Comparison of ENCODE assay signal across 1 cellular context in genomic region chr2:191748528-191749180, GRCh38.
TF ChIP-seq lines count a peak whose summit lies in the region.

No MANE protein-coding gene starts in this region.

TF ChIP-seq in IMR-90, 13 proteins besides CTCF, POLR2A, EP300 and RAD21 (continued from another document):
- TF ChIP-seq USF2 (IDR thresholded peaks at IDR 0.05; ENCODE audit: low read depth, low read length) (no peak), CEBPB (IDR thresholded peaks at IDR 0.05; ENCODE audit: low read depth, low read length) (no peak), MAZ (IDR thresholded peaks at IDR 0.05; ENCODE audit: borderline replicate concordance, low read depth, low read length) (no peak)
- TF ChIP-seq, protein P1, sequence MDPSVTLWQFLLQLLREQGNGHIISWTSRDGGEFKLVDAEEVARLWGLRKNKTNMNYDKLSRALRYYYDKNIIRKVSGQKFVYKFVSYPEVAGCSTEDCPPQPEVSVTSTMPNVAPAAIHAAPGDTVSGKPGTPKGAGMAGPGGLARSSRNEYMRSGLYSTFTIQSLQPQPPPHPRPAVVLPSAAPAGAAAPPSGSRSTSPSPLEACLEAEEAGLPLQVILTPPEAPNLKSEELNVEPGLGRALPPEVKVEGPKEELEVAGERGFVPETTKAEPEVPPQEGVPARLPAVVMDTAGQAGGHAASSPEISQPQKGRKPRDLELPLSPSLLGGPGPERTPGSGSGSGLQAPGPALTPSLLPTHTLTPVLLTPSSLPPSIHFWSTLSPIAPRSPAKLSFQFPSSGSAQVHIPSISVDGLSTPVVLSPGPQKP (IDR thresholded peaks at IDR 0.05; ENCODE audit: borderline replicate concordance, low read depth, low read length) = no peak
